Comparison of ENCODE assay signal across 20 cellular contexts in the genomic region with DNA sequence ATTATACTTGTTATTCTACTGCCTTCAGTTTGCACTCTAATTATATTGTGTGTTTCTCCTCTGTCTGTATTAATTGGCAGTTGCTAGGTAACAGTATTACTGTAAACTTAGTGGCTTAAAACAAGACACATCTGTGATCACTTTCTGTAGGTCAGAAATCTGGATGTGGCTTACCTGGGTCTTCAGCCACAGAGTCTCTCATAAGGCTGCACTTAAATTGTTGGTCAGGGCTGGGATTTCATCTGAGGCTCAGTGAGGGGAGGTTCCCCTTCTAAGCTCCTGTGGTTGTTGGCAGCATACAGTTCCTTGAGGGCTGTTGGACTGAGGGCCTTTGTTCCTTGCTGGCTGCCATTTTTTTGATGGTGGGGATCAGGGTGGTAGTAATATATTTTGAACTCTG.
A peak's percentile ranks its signal among the peaks of the same experiment; 100 is the strongest.
DNase-seq lines count a peak whose midpoint lies in the region; ATAC-seq and TF ChIP-seq lines count a peak whose summit lies in the region.
"Had no signal": no experiment of that assay in that cellular context is flagged by ENCODE, and none has a peak within 500 bp of the region (broad histone marks: within the 10 kb centered on the region; RNA-seq: fewer than 3 reads in every experiment).

No MANE protein-coding gene starts in this region.

- H3K27me3 ChIP-seq in KMS-11 (ENCODE audit: insufficient read depth, low read depth) (no peaks in the 10 kb centered on the region), right atrium auricular region (no peaks in the 10 kb centered on the region)

- H3K27ac ChIP-seq in KMS-11: peak overlapping the region; percentile 4; the same call in 1 of the 2 replicates
- H3K27ac ChIP-seq in caudate nucleus (ENCODE audit: low read depth, low read length): peak overlapping the region; percentile 27
- H3K27ac ChIP-seq in right atrium auricular region: no peak overlapping the region
- H3K27ac ChIP-seq: GM23248, RWPE1 had no signal

- no peak overlapping the region for H3K9ac ChIP-seq in KMS-11
- H3K9ac ChIP-seq: GM23248 had no signal

- no peaks in the 10 kb centered on the region for H3K79me2 ChIP-seq in KMS-11 (ENCODE audit: insufficient read depth, low read depth)

- H3K36me3 ChIP-seq in KMS-11 (ENCODE audit: insufficient read depth) (no peaks in the 10 kb centered on the region), right atrium auricular region (no peaks in the 10 kb centered on the region)

- DNase-seq in caudate nucleus (lab: John Stamatoyannopoulos, UW): no peak
- DNase-seq in SK-N-DZ (ENCODE audit: low spot score): no peak
- DNase-seq in SW 1271 (lab: John Stamatoyannopoulos, UW): no peak
- DNase-seq in right atrium auricular region (ENCODE audit: low spot score): no peak
- DNase-seq: activated CD4-positive, CD25-positive, alpha-beta regulatory T cell; amniotic stem cell; Caco-2; cerebellar nuclear complex; foreskin fibroblast; GM23248; left colon; NCI-H2171; NK-92 treated with Interleukin-12 subunit alpha and Interleukin-12 subunit beta, amount 100 ng/mL, for 24 hours; nucleus accumbens; T-helper 1 cell had no signal

- no peak overlapping the region for H3K4me3 ChIP-seq in KMS-11 (IDR thresholded peaks at IDR 0.05; ENCODE audit: insufficient read depth, low read depth, low read length)
- H3K4me3 ChIP-seq in right atrium auricular region: no peak overlapping the region
- H3K4me3 ChIP-seq: GM23248 had no signal

- TF ChIP-seq CTCF in KMS-11 (conservative IDR thresholded peaks at IDR 0.05; ENCODE audit: low read depth, low read length) (no peak), right atrium auricular region (IDR thresholded peaks at IDR 0.05) (no peak)

- H4K20me1 ChIP-seq in KMS-11 (ENCODE audit: insufficient read depth): no peaks in the 10 kb centered on the region

- peaks cover 33% of the 10 kb centered on the region for H3K4me1 ChIP-seq in KMS-11 (ENCODE audit: low read depth, poor library complexity, severe bottlenecking)
- no peaks in the 10 kb centered on the region for H3K4me1 ChIP-seq in right atrium auricular region

- no peak overlapping the region for H2AFZ ChIP-seq in KMS-11 (ENCODE audit: low read depth)
- H2AFZ ChIP-seq: GM23248 had no signal

- ATAC-seq in GM18907 (IDR thresholded peaks at IDR 0.05; ENCODE audit: unreplicated experiment) (peak; percentile 66), HG02623 (IDR thresholded peaks at IDR 0.05; ENCODE audit: unreplicated experiment) (peak; percentile 53), GM19452 (IDR thresholded peaks at IDR 0.05; ENCODE audit: unreplicated experiment) (no peak)
- ATAC-seq: left colon had no signal

- no peak overlapping the region; the same call in 1 of the 2 replicates for H3K4me2 ChIP-seq in KMS-11

- H3K9me3 ChIP-seq in right atrium auricular region: no peaks in the 10 kb centered on the region
- H3K9me3 ChIP-seq: Caco-2 had no signal

Comparison
In these comparisons a context has a peak if more than half of its experiments do, and no peak if none do; other contexts are left out.
1. H3K27ac ChIP-seq: peak in KMS-11 (single experiment) and caudate nucleus (single experiment); none in right atrium auricular region (0 of 2).